In genomic region chr2:121994238-121995206, GRCh38 we compare ENCODE assay signal across 25 cellular contexts.
DNase-seq lines count a peak whose midpoint lies in the region; ATAC-seq lines count a peak whose summit lies in the region.
"Had no signal": no experiment of that assay in that cellular context is flagged by ENCODE, and none has a peak within 500 bp of the region (broad histone marks: within the 10 kb centered on the region; RNA-seq: fewer than 3 reads in every experiment).

No MANE protein-coding gene starts in this region.

- peak; percentile 25 for DNase-seq in OCI-M1 (lab: John Stamatoyannopoulos, UW)
- DNase-seq in SHP77 (lab: John Stamatoyannopoulos, UW), result no peak
- DNase-seq in NCI-H128 (lab: John Stamatoyannopoulos, UW; ENCODE audit: unreplicated experiment), result no peak
- no peak for DNase-seq in RKO (ENCODE audit: low spot score)
- no peak for DNase-seq in NCI-H1694 (lab: John Stamatoyannopoulos, UW)
- DNase-seq: activated CD4-positive, alpha-beta T cell treated with anti-CD3 and anti-CD28 coated beads, Interleukin-2, amount 50 U/mL, for 48 hours; activated T-cell treated with anti-CD3 and anti-CD28 coated beads, Interleukin-2, amount 50 U/mL, for 72 hours; BE2C; caudate nucleus; CD8-positive, alpha-beta T cell; cortex of kidney; effector memory CD4-positive, alpha-beta T cell; NCI-H1092; NCI-H187 treated with DMSO at 0.1 percent for 48 hours; NCI-H2171; NCI-H510A treated with DMSO at 0.1 percent for 48 hours; stimulated activated CD4-positive, alpha-beta T cell treated with anti-CD3 and anti-CD28 coated beads, Interleukin-4, amount 100 ng/mL, for 1 hour; T-helper 17 cell; thyroid gland had no signal

- peak; percentile 65 for ATAC-seq in GM18502 (IDR thresholded peaks at IDR 0.05; ENCODE audit: poor library complexity, unreplicated experiment)
- ATAC-seq in GM21515 (IDR thresholded peaks at IDR 0.05; ENCODE audit: unreplicated experiment), result peak; percentile 52
- peak; percentile 53 for ATAC-seq in HG02884 (IDR thresholded peaks at IDR 0.05; ENCODE audit: unreplicated experiment)
- ATAC-seq: activated T-cell treated with anti-CD3 and anti-CD28 coated beads, Interleukin-2, amount 50 U/mL, for 72 hours; CD8-positive, alpha-beta T cell; HCT116; left lobe of liver; SK-N-SH treated with all-trans-retinoic acid at 6 μM for 48 hours; T-helper 17 cell had no signal
